16 cellular contexts compared by ENCODE assay signal in the genomic region with DNA sequence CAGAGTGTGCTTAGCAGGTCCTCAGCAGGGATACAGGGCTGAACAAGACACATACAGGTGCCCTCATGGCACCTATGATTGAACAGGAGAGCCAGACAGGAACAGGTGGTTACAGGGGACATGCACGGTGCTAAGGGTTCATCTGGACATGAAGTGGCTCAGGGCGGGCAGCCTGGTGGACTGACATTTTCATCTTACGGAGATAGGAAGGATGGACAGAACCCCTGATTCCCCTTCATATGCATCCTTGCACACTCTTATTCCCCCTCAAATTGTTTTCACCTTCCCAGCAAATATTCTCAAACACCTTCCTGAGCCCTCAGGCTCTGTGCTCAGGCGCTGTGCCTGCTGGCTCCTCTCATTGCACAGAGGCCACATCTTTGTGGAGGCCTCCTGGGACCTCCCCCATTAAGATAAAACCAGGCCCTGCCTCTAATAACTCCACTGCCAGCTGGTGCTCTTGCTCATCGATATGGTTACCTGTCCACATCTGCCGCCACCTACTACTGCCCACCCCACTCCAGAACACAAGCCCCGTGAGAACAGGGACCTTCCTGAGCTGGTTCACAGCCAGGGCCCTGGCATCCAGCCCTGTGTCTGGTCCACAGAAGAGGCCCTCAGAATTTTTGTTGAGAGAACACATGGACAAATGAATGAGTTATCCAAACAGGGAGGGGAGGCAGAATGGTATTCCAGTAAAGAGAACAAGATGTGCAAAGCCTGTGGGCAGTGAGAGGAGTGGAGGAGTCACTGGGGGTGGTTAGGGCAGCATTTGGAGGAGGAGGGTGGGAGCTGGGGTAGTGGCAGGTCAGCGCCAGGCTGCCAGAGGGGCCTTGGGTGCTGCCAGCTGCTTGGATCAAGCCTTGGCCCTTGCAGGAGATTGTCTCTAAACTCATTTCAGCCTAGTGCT.
DNase-seq lines count a peak whose midpoint lies in the region; ATAC-seq and TF ChIP-seq lines count a peak whose summit lies in the region.
"Had no signal": no experiment of that assay in that cellular context is flagged by ENCODE, and none has a peak within 500 bp of the region (broad histone marks: within the 10 kb centered on the region; RNA-seq: fewer than 3 reads in every experiment).

No MANE protein-coding gene starts in this region.

- H3K36me3 ChIP-seq in RWPE2 (ENCODE audit: low read depth) (no peaks in the 10 kb centered on the region), stomach (peaks cover 0 to 41% (median 10%) of the 10 kb centered on the region in 4 donors)

- H3K4me3 ChIP-seq in RWPE2 (ENCODE audit: severe bottlenecking) = no peak overlapping the region
- no peak overlapping the region for H3K4me3 ChIP-seq in stomach
- H3K4me3 ChIP-seq: adrenal gland had no signal

- peaks cover 12% of the 10 kb centered on the region for H3K4me1 ChIP-seq in RWPE2 (ENCODE audit: insufficient read depth, poor library complexity, severe bottlenecking)
- peaks cover 0 to 44% (median 32%) of the 10 kb centered on the region in 4 donors for H3K4me1 ChIP-seq in stomach

- H3K9me3 ChIP-seq in RWPE2 (ENCODE audit: severe bottlenecking) = no peaks in the 10 kb centered on the region
- H3K9me3 ChIP-seq in stomach = no peaks in the 10 kb centered on the region
- H3K9me3 ChIP-seq: adrenal gland had no signal

- TF ChIP-seq CTCF in RWPE2 (IDR thresholded peaks at IDR 0.05; ENCODE audit: poor library complexity, severe bottlenecking) = no peak
- no peak for TF ChIP-seq CTCF in stomach (IDR thresholded peaks at IDR 0.05)

- peak; percentile 33 for DNase-seq in NCI-H1092 treated with DMSO at 0.1 percent for 48 hours (lab: John Stamatoyannopoulos, UW)
- no peak for DNase-seq in NCI-H1092 (lab: John Stamatoyannopoulos, UW)
- peak; percentile 18 for DNase-seq in RWPE2 (ENCODE audit: low spot score)
- DNase-seq in cardiac septum (ENCODE audit: low spot score) = peak; percentile 68
- no peak for DNase-seq in stomach
- DNase-seq in putamen (ENCODE audit: low spot score) = no peak
- DNase-seq: adrenal gland; dermis blood vessel endothelial cell; foreskin melanocyte; H9; Kasumi-1; NCI-H2029; stimulated activated naive CD4-positive, alpha-beta T cell treated with Interleukin-2 at 50 U/mL for 16 hours had no signal

- intact Hi-C loops in cardiac septum (cut with DNase I) (no loop called here), stomach (cut with DNase I; ENCODE audit: low total_unique reads) (no loop called here)

- no peaks in the 10 kb centered on the region for H3K27me3 ChIP-seq in RWPE2 (ENCODE audit: insufficient read depth, poor library complexity, severe bottlenecking)
- H3K27me3 ChIP-seq in stomach = no peaks in the 10 kb centered on the region
- H3K27me3 ChIP-seq: adrenal gland had no signal

- TF ChIP-seq EP300 in stomach (IDR thresholded peaks at IDR 0.05) = peak; percentile 18

- ATAC-seq in RWPE2 (ENCODE audit: low read depth) = no peak
- no peak for ATAC-seq in GM18498 (IDR thresholded peaks at IDR 0.05; ENCODE audit: unreplicated experiment)
- ATAC-seq in GM21515 (IDR thresholded peaks at IDR 0.05; ENCODE audit: unreplicated experiment) = no peak

- TF ChIP-seq POLR2A in stomach (IDR thresholded peaks at IDR 0.05) = no peak

- WGBS in stomach, 5 donors = 88 to 97% (median 90%) methylated on average over 8 of the region's 8 CpGs

- no peak overlapping the region for H3K27ac ChIP-seq in RWPE2 (ENCODE audit: poor library complexity, severe bottlenecking)
- H3K27ac ChIP-seq in stomach = peak overlapping the region in 3 of 5 donors; percentile 76 to 82 (median 80)
- H3K27ac ChIP-seq: HL-60 had no signal

Comparison
In these comparisons a context has a peak if more than half of its experiments do, and no peak if none do; other contexts are left out.
1. DNase-seq: peak in NCI-H1092 treated with DMSO at 0.1 percent for 48 hours (single experiment), RWPE2 (single experiment) and cardiac septum (single experiment); none in NCI-H1092 (single experiment), stomach (single experiment) and putamen (single experiment).